Comparison of ENCODE assay signal across 8 cellular contexts in the genomic region with DNA sequence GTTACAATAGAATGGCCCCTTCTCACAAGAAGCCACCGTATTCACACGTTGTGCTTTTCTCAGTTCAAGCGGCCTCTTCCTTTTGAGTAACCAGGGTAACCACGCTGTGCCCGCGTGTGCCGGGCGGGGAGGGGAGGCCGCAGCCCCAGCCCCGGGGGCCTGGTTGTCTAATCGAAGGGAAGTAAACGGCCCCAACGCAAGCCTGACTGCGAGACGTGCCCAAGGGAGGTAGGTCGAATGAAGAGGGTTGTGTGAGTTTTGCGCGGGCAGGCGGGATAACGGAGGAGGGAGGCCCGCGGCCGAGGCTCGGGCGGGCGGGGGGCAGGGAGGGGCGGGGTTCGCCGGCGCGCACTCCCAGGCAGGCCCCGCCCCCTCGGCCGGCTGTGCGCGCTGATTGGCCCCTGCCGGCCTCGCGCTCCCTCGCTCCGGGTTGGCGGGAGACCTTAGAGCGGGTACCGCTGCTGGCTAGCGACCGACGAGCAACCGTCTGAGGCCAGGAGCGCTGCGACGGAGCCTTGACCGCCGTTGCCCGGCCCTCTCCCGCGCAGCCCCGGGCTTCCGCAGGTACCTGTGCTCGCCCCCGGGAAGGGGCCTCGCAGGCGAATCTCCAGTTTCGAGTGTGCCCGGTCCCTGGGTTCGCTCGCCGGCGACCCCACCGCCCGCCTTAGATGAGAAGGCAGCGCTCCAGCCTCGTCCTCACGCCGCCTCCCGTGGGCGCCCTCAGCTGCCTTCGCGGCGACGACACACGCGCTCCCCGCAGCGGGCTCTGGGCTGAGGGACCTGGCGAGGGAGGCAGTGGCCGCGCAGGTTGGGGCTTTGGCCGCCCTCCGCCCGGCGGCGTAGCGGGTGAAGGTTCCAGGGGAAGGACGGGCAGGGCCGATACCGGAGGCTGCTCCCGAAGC. TPM values are rescaled to one million over a fixed set of nuclear protein-coding genes. Genes with fewer than 3 reads are reported as not detected.
DNase-seq lines count a peak whose midpoint lies in the region; ATAC-seq lines count a peak whose summit lies in the region.

A gene (plus strand): TSS at position 451 of the 902 bp plus-strand sequence. CDS start 5,181 bp downstream, outside the sequence.

- H3K36me3 Mint-ChIP-seq in activated T-cell treated with anti-CD3 and anti-CD28 coated beads, Interleukin-2, amount 50 U/mL, for 72 hours (ENCODE audit: insufficient read depth in 2 of 2): peaks cover 0 to 2% of the 10 kb centered on the region in 2 donors
- peaks cover 0 to under 1% (median 0%) of the 10 kb centered on the region in 3 donors for H3K36me3 Mint-ChIP-seq in naive thymus-derived CD8-positive, alpha-beta T cell
- peaks cover 5% of the 10 kb centered on the region for H3K36me3 Mint-ChIP-seq in stimulated activated effector memory CD8-positive, alpha-beta T cell treated with anti-CD3 and anti-CD28 coated beads, Interleukin-12 subunit alpha, Interleukin-12 subunit beta, amount 100 ng/mL, for 72 hours

- no peaks in the 10 kb centered on the region for H3K27me3 Mint-ChIP-seq in activated T-cell treated with anti-CD3 and anti-CD28 coated beads, Interleukin-2, amount 50 U/mL, for 72 hours (ENCODE audit: low read depth)
- peaks cover 0 to 2% (median 0%) of the 10 kb centered on the region in 5 donors for H3K27me3 Mint-ChIP-seq in naive thymus-derived CD8-positive, alpha-beta T cell

- DNase-seq in NOMO-1 treated with DMSO at 0.1 percent for 48 hours (lab: John Stamatoyannopoulos, UW; ENCODE audit: unreplicated experiment) (peak; percentile 74), fibroblast of gingiva (ENCODE audit: low read depth) (peak; percentile 50), NCI-H446 treated with DMSO at 0.1 percent for 48 hours (lab: John Stamatoyannopoulos, UW) (no peak)
- DNase-seq in activated T-cell treated with anti-CD3 and anti-CD28 coated beads, Interleukin-2, amount 50 U/mL, for 72 hours: peak; percentile 86 to 88
- peak; percentile 65 to 83 (median 76) for DNase-seq in naive thymus-derived CD8-positive, alpha-beta T cell
- peak; percentile 73 to 87 for DNase-seq in stimulated activated effector memory CD8-positive, alpha-beta T cell treated with anti-CD3 and anti-CD28 coated beads, Interleukin-12 subunit alpha, Interleukin-12 subunit beta, amount 100 ng/mL, for 72 hours (ENCODE audit: low spot score in 2 of 2)

- H3K4me1 Mint-ChIP-seq in activated T-cell treated with anti-CD3 and anti-CD28 coated beads, Interleukin-2, amount 50 U/mL, for 72 hours (ENCODE audit: low read depth): peaks cover 14% of the 10 kb centered on the region
- H3K4me1 Mint-ChIP-seq in naive thymus-derived CD8-positive, alpha-beta T cell: peaks cover 2 to 15% (median 9%) of the 10 kb centered on the region in 4 donors
- H3K4me1 Mint-ChIP-seq in stimulated activated effector memory CD8-positive, alpha-beta T cell treated with anti-CD3 and anti-CD28 coated beads, Interleukin-12 subunit alpha, Interleukin-12 subunit beta, amount 100 ng/mL, for 72 hours: peaks cover 12% of the 10 kb centered on the region

- ATAC-seq in GM18858 (IDR thresholded peaks at IDR 0.05; ENCODE audit: unreplicated experiment) (peak; percentile 57), HG03039 (IDR thresholded peaks at IDR 0.05; ENCODE audit: unreplicated experiment) (peak; percentile 81)
- ATAC-seq in activated T-cell treated with anti-CD3 and anti-CD28 coated beads, Interleukin-2, amount 50 U/mL, for 72 hours (replicated peaks in 1 of 2): peak; percentile 93 to 95
- peak; percentile 84 to 90 for ATAC-seq in naive thymus-derived CD8-positive, alpha-beta T cell
- peak; percentile 95 for ATAC-seq in stimulated activated effector memory CD8-positive, alpha-beta T cell treated with anti-CD3 and anti-CD28 coated beads, Interleukin-12 subunit alpha, Interleukin-12 subunit beta, amount 100 ng/mL, for 72 hours

- H3K9me3 Mint-ChIP-seq in activated T-cell treated with anti-CD3 and anti-CD28 coated beads, Interleukin-2, amount 50 U/mL, for 72 hours: peaks cover 0 to under 1% of the 10 kb centered on the region in 2 donors
- H3K9me3 Mint-ChIP-seq in naive thymus-derived CD8-positive, alpha-beta T cell: peaks cover 0 to 3% (median 0%) of the 10 kb centered on the region in 9 donors
- H3K9me3 Mint-ChIP-seq in stimulated activated effector memory CD8-positive, alpha-beta T cell treated with anti-CD3 and anti-CD28 coated beads, Interleukin-12 subunit alpha, Interleukin-12 subunit beta, amount 100 ng/mL, for 72 hours: no peaks in the 10 kb centered on the region

- H3K4me3 Mint-ChIP-seq in activated T-cell treated with anti-CD3 and anti-CD28 coated beads, Interleukin-2, amount 50 U/mL, for 72 hours: peak within 1 kb of the TSS; percentile 83 to 89
- H3K4me3 Mint-ChIP-seq in naive thymus-derived CD8-positive, alpha-beta T cell: peak within 1 kb of the TSS; percentile 78 to 90 (median 86)
- H3K4me3 Mint-ChIP-seq in stimulated activated effector memory CD8-positive, alpha-beta T cell treated with anti-CD3 and anti-CD28 coated beads, Interleukin-12 subunit alpha, Interleukin-12 subunit beta, amount 100 ng/mL, for 72 hours: peak within 1 kb of the TSS; percentile 69

- peak within 1 kb of the TSS; percentile 46 for H3K27ac Mint-ChIP-seq in activated T-cell treated with anti-CD3 and anti-CD28 coated beads, Interleukin-2, amount 50 U/mL, for 72 hours
- H3K27ac Mint-ChIP-seq in naive thymus-derived CD8-positive, alpha-beta T cell: peak within 1 kb of the TSS in 8 of 10 donors; percentile 25 to 90 (median 80)
- peak within 1 kb of the TSS; percentile 83 for H3K27ac Mint-ChIP-seq in stimulated activated effector memory CD8-positive, alpha-beta T cell treated with anti-CD3 and anti-CD28 coated beads, Interleukin-12 subunit alpha, Interleukin-12 subunit beta, amount 100 ng/mL, for 72 hours

- POLR2A ChIA-PET in naive thymus-derived CD8-positive, alpha-beta T cell (lab: Charles Lee): interaction anchor here (0.6 to 0.7 kb wide), 2 partner anchors 9 to 19 kb away, joined by 3 to 5 read pairs; no protein-coding TSS in a partner anchor

RNA-seq across cellular contexts. Expression of the gene that starts here (rescaled TPM):
- 1 to 10 TPM; 1.1 to 1.5 TPM for total RNA-seq in activated T-cell treated with anti-CD3 and anti-CD28 coated beads, Interleukin-2, amount 50 U/mL, for 72 hours
- total RNA-seq in naive thymus-derived CD8-positive, alpha-beta T cell: 1 to 10 TPM; 1.1 to 2.1 TPM
- not detected for polyA plus RNA-seq in naive thymus-derived CD8-positive, alpha-beta T cell
